1 cellular context compared by ENCODE assay signal in genomic region chr2:221293949-221294736, GRCh38.
TF ChIP-seq lines count a peak whose summit lies in the region.

No MANE protein-coding gene starts in this region.

TF ChIP-seq in GM12878, 131 proteins besides CTCF, POLR2A, EP300 and RAD21 (continued from another document):
- TF ChIP-seq NR2F1 (conservative IDR thresholded peaks at IDR 0.05) (no peak), CHD1 (IDR thresholded peaks at IDR 0.05; ENCODE audit: low read depth, low read length) (no peak), BHLHE40 (IDR thresholded peaks at IDR 0.05; ENCODE audit: borderline replicate concordance in 1 of 2, low read depth in 2 of 2, low read length in 1 of 2) (no peak), MEF2B (IDR thresholded peaks at IDR 0.05; ENCODE audit: partially characterized antibody, poor library complexity, severe bottlenecking) (no peak), ASH2L (IDR thresholded peaks at IDR 0.05; ENCODE audit: borderline replicate concordance, low read depth) (no peak), MTA2 (IDR thresholded peaks at IDR 0.05; ENCODE audit: low read depth) (no peak), TCF12 (IDR thresholded peaks at IDR 0.05; ENCODE audit: low read depth, low read length) (no peak), IRF5 (IDR thresholded peaks at IDR 0.05; ENCODE audit: borderline replicate concordance) (no peak), ZBED1 (IDR thresholded peaks at IDR 0.05; ENCODE audit: borderline replicate concordance) (no peak)
